Comparison of ENCODE assay signal across 22 cellular contexts in the genomic region with DNA sequence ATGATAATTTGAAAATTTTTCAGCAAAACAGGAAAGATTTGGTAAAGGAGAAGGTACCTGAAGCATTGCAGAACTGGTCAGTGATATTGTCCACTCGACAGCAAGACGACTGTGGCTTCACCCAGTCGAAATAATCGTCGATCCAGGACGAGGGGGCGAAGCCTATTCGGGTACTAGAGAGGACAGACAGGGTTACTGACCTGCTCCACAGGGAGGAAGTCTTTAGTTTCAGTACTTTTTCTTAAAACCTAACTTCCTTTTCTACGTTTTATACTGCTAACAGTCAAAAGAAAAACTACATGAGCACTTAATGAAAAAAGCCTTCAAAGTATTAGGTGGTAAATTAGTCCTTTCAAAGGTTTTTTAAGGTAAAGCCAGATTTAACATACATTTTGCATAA. TPM values are rescaled to one million over a fixed set of nuclear protein-coding genes. Genes with fewer than 3 reads are reported as not detected.
A peak's percentile ranks its signal among the peaks of the same experiment; 100 is the strongest.
DNase-seq lines count a peak whose midpoint lies in the region; ATAC-seq, FAIRE-seq and TF ChIP-seq lines count a peak whose summit lies in the region.
"Had no signal": no experiment of that assay in that cellular context is flagged by ENCODE, and none has a peak within 500 bp of the region (broad histone marks: within the 10 kb centered on the region; RNA-seq: fewer than 3 reads in every experiment).

No MANE protein-coding gene starts in this region.

- peaks cover 40% of the 10 kb centered on the region for H3K4me1 Mint-ChIP-seq in activated CD8-positive, alpha-beta T cell treated with anti-CD3 and anti-CD28 coated beads, Interleukin-2, amount 10 ng/mL, durations not matched to agents 7 days and 5 days (ENCODE audit: low read depth)
- H3K4me1 Mint-ChIP-seq in mesothelial cell of epicardium, result peaks cover 24% of the 10 kb centered on the region

- no peak overlapping the region for H3K4me3 Mint-ChIP-seq in activated CD8-positive, alpha-beta T cell treated with anti-CD3 and anti-CD28 coated beads, Interleukin-2, amount 10 ng/mL, durations not matched to agents 7 days and 5 days
- H3K4me3 Mint-ChIP-seq in mesothelial cell of epicardium, result no peak overlapping the region
- H3K4me3 Mint-ChIP-seq: central memory CD8-positive, alpha-beta T cell; nephron had no signal

- H3K27ac ChIP-seq in caudate nucleus (ENCODE audit: low read depth, low read length), result no peak overlapping the region
- H3K27ac ChIP-seq: suprapubic skin had no signal

- H3K27me3 Mint-ChIP-seq in activated CD8-positive, alpha-beta T cell treated with anti-CD3 and anti-CD28 coated beads, Interleukin-2, amount 10 ng/mL, durations not matched to agents 7 days and 5 days (ENCODE audit: low read depth), result no peaks in the 10 kb centered on the region
- no peaks in the 10 kb centered on the region for H3K27me3 Mint-ChIP-seq in mesothelial cell of epicardium (ENCODE audit: low read depth)
- H3K27me3 Mint-ChIP-seq: central memory CD8-positive, alpha-beta T cell; progenitor cell of endocrine pancreas had no signal

- H3K9me3 Mint-ChIP-seq in activated CD8-positive, alpha-beta T cell treated with anti-CD3 and anti-CD28 coated beads, Interleukin-2, amount 10 ng/mL, durations not matched to agents 7 days and 5 days (ENCODE audit: insufficient read depth), result no peaks in the 10 kb centered on the region
- no peaks in the 10 kb centered on the region for H3K9me3 Mint-ChIP-seq in mesothelial cell of epicardium
- H3K9me3 Mint-ChIP-seq: central memory CD8-positive, alpha-beta T cell; nephron had no signal

- H3K27ac Mint-ChIP-seq in activated CD8-positive, alpha-beta T cell treated with anti-CD3 and anti-CD28 coated beads, Interleukin-2, amount 10 ng/mL, durations not matched to agents 7 days and 5 days, result peak overlapping the region; percentile 67
- peak overlapping the region; percentile 32 for H3K27ac Mint-ChIP-seq in mesothelial cell of epicardium
- H3K27ac Mint-ChIP-seq: nephron, progenitor cell of endocrine pancreas had no signal

- FAIRE-seq in GM19239 (lab: Jason Lieb, UNC), result peak; percentile 54
- FAIRE-seq: D721Med, RCC 7860, small intestine had no signal

- TF ChIP-seq CTCF in mesothelial cell of epicardium (IDR thresholded peaks at IDR 0.05; ENCODE audit: unreplicated experiment), result no peak
- TF ChIP-seq CTCF in GM20000 (IDR thresholded peaks at IDR 0.05; ENCODE audit: extremely low read depth, missing control alignments), result no peak

- CTCF ChIA-PET in activated CD8-positive, alpha-beta T cell treated with anti-CD3 and anti-CD28 coated beads, Interleukin-2, amount 10 ng/mL, durations not matched to agents 7 days and 5 days (lab: Charles Lee), result interaction anchor here (1.8 to 3.6 kb wide), 3 partner anchors 24 to 273 kb away, joined by 5 to 26 read pairs (median 9); no protein-coding TSS in a partner anchor

- POLR2A ChIA-PET in activated CD8-positive, alpha-beta T cell treated with anti-CD3 and anti-CD28 coated beads, Interleukin-2, amount 10 ng/mL, durations not matched to agents 7 days and 5 days (lab: Charles Lee), result no interaction called here

- ATAC-seq in activated CD8-positive, alpha-beta T cell treated with anti-CD3 and anti-CD28 coated beads, Interleukin-2, amount 10 ng/mL, durations not matched to agents 7 days and 5 days, result no peak
- ATAC-seq: heart left ventricle, lower lobe of right lung had no signal

- H3K36me3 Mint-ChIP-seq in activated CD8-positive, alpha-beta T cell treated with anti-CD3 and anti-CD28 coated beads, Interleukin-2, amount 10 ng/mL, durations not matched to agents 7 days and 5 days (ENCODE audit: low read depth), result peaks cover 78% of the 10 kb centered on the region
- peaks cover 48% of the 10 kb centered on the region for H3K36me3 Mint-ChIP-seq in mesothelial cell of epicardium

- DNase-seq in CD1c-positive myeloid dendritic cell (ENCODE audit: extremely low spot score) (peak; percentile 71), GM19239 (ENCODE audit: insufficient read length, low spot score) (no peak), mesothelial cell of epicardium (ENCODE audit: low spot score in 2 of 2, unreplicated experiment in 2 of 2) (no peak), GM20000 (ENCODE audit: low spot score) (no peak), NCI-H446 (lab: John Stamatoyannopoulos, UW) (no peak), caudate nucleus (lab: John Stamatoyannopoulos, UW) (no peak)
- no peak for DNase-seq in activated CD8-positive, alpha-beta T cell treated with anti-CD3 and anti-CD28 coated beads, Interleukin-2, amount 10 ng/mL, durations not matched to agents 7 days and 5 days
- DNase-seq: AML-193; amniotic stem cell; heart left ventricle; lower lobe of right lung; NCI-H1417; NCI-H2171; NCI-H774; small intestine; stimulated activated CD4-positive, alpha-beta T cell treated with anti-CD3 and anti-CD28 coated beads, Interleukin-4, amount 100 ng/mL, for 4 hours had no signal

RNA-seq across cellular contexts. Expression of a gene that starts 36.0 kb away (rescaled TPM):
- 10 to 100 TPM; 47.6 to 48.3 TPM for total RNA-seq in activated CD8-positive, alpha-beta T cell treated with anti-CD3 and anti-CD28 coated beads, Interleukin-2, amount 10 ng/mL, durations not matched to agents 7 days and 5 days
- 18.8 to 20.0 TPM (median 19.4 TPM) in 3 replicates for total RNA-seq in mesothelial cell of epicardium

RNA-seq across cellular contexts. Expression of a gene that starts 47.0 kb away (rescaled TPM):
- 10 to 100 TPM; 34.6 to 35.0 TPM for total RNA-seq in activated CD8-positive, alpha-beta T cell treated with anti-CD3 and anti-CD28 coated beads, Interleukin-2, amount 10 ng/mL, durations not matched to agents 7 days and 5 days
- total RNA-seq in mesothelial cell of epicardium, result 35.5 to 39.9 TPM (median 35.8 TPM) in 3 replicates
